In genomic region chr10:6065845-6066244, GRCh38 we compare ENCODE assay signal across 14 cellular contexts. TPM values are rescaled to one million over a fixed set of nuclear protein-coding genes. Genes with fewer than 3 reads are reported as not detected.
DNase-seq lines count a peak whose midpoint lies in the region; ATAC-seq, FAIRE-seq and TF ChIP-seq lines count a peak whose summit lies in the region.
"Had no signal": no experiment of that assay in that cellular context is flagged by ENCODE, and none has a peak within 500 bp of the region (broad histone marks: within the 10 kb centered on the region; RNA-seq: fewer than 3 reads in every experiment).

No MANE protein-coding gene starts in this region.

- intact Hi-C loops in K562 (cut with micrococcal nuclease) = no loop called here

- H3K9me3 ChIP-seq in K562 (replicated peaks; ENCODE audit: control insufficient read depth, insufficient read depth, low read depth, low read length) (no peaks in the 10 kb centered on the region), lung (ENCODE audit: control insufficient read depth in 2 of 2, insufficient read depth in 1 of 2, low read length in 1 of 2) (no peaks in the 10 kb centered on the region), smooth muscle cell (replicated peaks; ENCODE audit: low read depth) (no peaks in the 10 kb centered on the region)

- H3K9ac ChIP-seq in K562 (ENCODE audit: insufficient read depth in 1 of 2, low read depth in 2 of 2, low read length in 2 of 2) (no peak overlapping the region), smooth muscle cell (ENCODE audit: low read depth) (no peak overlapping the region)

- no peak for FAIRE-seq in K562 (lab: Jason Lieb, UNC)

- no peak for TF ChIP-seq POLR2A in K562 (conservative IDR thresholded peaks at IDR 0.05)

- in situ Hi-C loops in K562 (cut with MboI) = no loop called here

- H3K36me3 ChIP-seq in K562 (ENCODE audit: control insufficient read depth, insufficient read depth, low read length) = no peaks in the 10 kb centered on the region
- no peaks in the 10 kb centered on the region for H3K36me3 ChIP-seq in lung (ENCODE audit: control insufficient read depth in 2 of 2, insufficient read depth in 2 of 2, low read length in 2 of 2)
- no peaks in the 10 kb centered on the region for H3K36me3 ChIP-seq in smooth muscle cell (ENCODE audit: low read depth)

- H3K4me2 ChIP-seq in K562 (ENCODE audit: insufficient read depth, low read length) (no peak overlapping the region), smooth muscle cell (no peak overlapping the region)

- no peaks in the 10 kb centered on the region for H3F3A ChIP-seq in smooth muscle cell (ENCODE audit: low read depth)

- H3K4me3 ChIP-seq in K562 (no peak overlapping the region), lung (no peak overlapping the region), smooth muscle cell (no peak overlapping the region)

- H2AFZ ChIP-seq in K562 (ENCODE audit: low read depth, low read length) = no peak overlapping the region
- no peak overlapping the region for H2AFZ ChIP-seq in smooth muscle cell (ENCODE audit: low read depth)

- peaks cover 13 to 27% of the 10 kb centered on the region in 2 experiments for H3K27me3 ChIP-seq in K562 (ENCODE audit: control insufficient read depth in 2 of 2, insufficient read depth in 2 of 2, low read length in 2 of 2)
- no peaks in the 10 kb centered on the region for H3K27me3 ChIP-seq in lung (ENCODE audit: control insufficient read depth, insufficient read depth)
- peaks cover 10% of the 10 kb centered on the region for H3K27me3 ChIP-seq in smooth muscle cell (ENCODE audit: low read depth)

- TF ChIP-seq CTCF in K562 (IDR thresholded peaks at IDR 0.05 in 2 of 3, conservative IDR thresholded peaks at IDR 0.05 in 1 of 3; ENCODE audit: insufficient read depth in 2 of 3, low read depth in 1 of 3, low read length in 3 of 3) = no peak
- TF ChIP-seq CTCF in lung (IDR thresholded peaks at IDR 0.05; ENCODE audit: control extremely low read depth, extremely low read depth) = no peak
- no peak for TF ChIP-seq CTCF in smooth muscle cell (IDR thresholded peaks at IDR 0.05; ENCODE audit: borderline replicate concordance, insufficient read depth, poor library complexity, severe bottlenecking)

- TF ChIP-seq RAD21 in K562 (CRISPR knock-in tag; conservative IDR thresholded peaks at IDR 0.05 in 1 of 2, IDR thresholded peaks at IDR 0.05 in 1 of 2) = no peak

- 0 out of 2 replicates have a peak, but pooled peaks have one; percentile 33 for TF ChIP-seq EP300 in K562 (IDR thresholded peaks at IDR 0.05; ENCODE audit: low read length)

- 12% methylated on average over 4 of the region's 4 CpGs for WGBS in K562 (ENCODE audit: insufficient coverage, low coverage, missing lambda C conversion rate)
- WGBS in lung, 2 donors = 12 to 33% methylated on average over 4 of the region's 4 CpGs
- 86% methylated on average over 4 of the region's 4 CpGs for WGBS in smooth muscle cell (ENCODE audit: low lambda C conversion rate)

- DNase-seq in AML-193 (lab: John Stamatoyannopoulos, UW) = peak; percentile 76 to 85
- peak; percentile 56 for DNase-seq in NOMO-1 treated with DMSO at 0.1 percent for 48 hours (lab: John Stamatoyannopoulos, UW; ENCODE audit: unreplicated experiment)
- DNase-seq in K562 (ENCODE audit: extremely low read depth in 1 of 4, low spot score in 3 of 4) = no peak
- DNase-seq in lung (ENCODE audit: low spot score) = no peak
- no peak for DNase-seq in smooth muscle cell (lab: John Stamatoyannopoulos, UW; ENCODE audit: unreplicated experiment)
- no peak for DNase-seq in cortex of kidney (lab: John Stamatoyannopoulos, UW)
- DNase-seq in GOT3 (lab: John Stamatoyannopoulos, UW) = no peak
- DNase-seq: hippocampal formation; NCI-H2081; SHP77; stimulated activated CD4-positive, alpha-beta T cell treated with anti-CD3 and anti-CD28 coated beads, Interleukin-4, amount 100 ng/mL, for 4 hours had no signal

- POLR2A ChIA-PET in K562 (lab: Yijun Ruan, JAX) = interaction anchor here (1.1 to 1.5 kb wide), 2 partner anchors 12 to 14 kb away, joined by 3 to 4 read pairs; no protein-coding TSS in a partner anchor

- no peaks in the 10 kb centered on the region for H3K9me1 ChIP-seq in K562 (ENCODE audit: control insufficient read depth, insufficient read depth, low read length)

- no peak for ATAC-seq in K562
- no peak for ATAC-seq in lung (ENCODE audit: insufficient read depth, low FRiP score)
- ATAC-seq in HG03175 (IDR thresholded peaks at IDR 0.05; ENCODE audit: unreplicated experiment) = no peak

- H4K20me1 ChIP-seq in K562 (replicated peaks; ENCODE audit: control insufficient read depth, insufficient read depth, low read length) = no peaks in the 10 kb centered on the region
- no peaks in the 10 kb centered on the region for H4K20me1 ChIP-seq in smooth muscle cell (ENCODE audit: low read depth)

- no TSS peak for BruUV-seq in K562 (replicated peaks; lab: Mats Ljungman, UMichigan)

- H3K79me2 ChIP-seq in K562 (ENCODE audit: control insufficient read depth, insufficient read depth, low read length) (no peaks in the 10 kb centered on the region), smooth muscle cell (ENCODE audit: low read depth) (no peaks in the 10 kb centered on the region)

- CTCF ChIA-PET in K562 (lab: Yijun Ruan, JAX; ENCODE audit: low intra/inter-chr PET ratio) = no interaction called here

- H3K27ac ChIP-seq in K562 (ENCODE audit: extremely low read depth, low read depth, low read length) (no peak overlapping the region), lung (ENCODE audit: low read depth in 1 of 2, low read length in 1 of 2) (peak overlapping the region; percentile 66 to 80), smooth muscle cell (ENCODE audit: low read depth) (no peak overlapping the region)
- H3K27ac ChIP-seq: C4-2B had no signal

- peaks cover 0 to 3% of the 10 kb centered on the region in 2 experiments; a peak in 1 of 5 replicates for H3K4me1 ChIP-seq in K562 (replicated peaks in 1 of 2; ENCODE audit: control insufficient read depth in 2 of 2, insufficient read depth in 2 of 2, low read length in 2 of 2)
- peaks cover 0 to 14% of the 10 kb centered on the region in 2 donors for H3K4me1 ChIP-seq in lung (ENCODE audit: control insufficient read depth in 2 of 2, insufficient read depth in 2 of 2, low read length in 2 of 2)
- H3K4me1 ChIP-seq in smooth muscle cell (ENCODE audit: low read depth) = no peaks in the 10 kb centered on the region

RNA-seq across cellular contexts. Expression of gene IL2RA, which starts 3.7 kb away (rescaled TPM):
- total RNA-seq in K562 (2011; cell fraction: chromatin; rRNA removed; ENCODE audit: low replicate concordance) = not detected in 2 replicates
- total RNA-seq in K562 (2011; cell fraction: nucleolus; rRNA removed) = not detected in 2 replicates
- total RNA-seq in K562 (2011; cell fraction: nucleoplasm; rRNA removed) = not detected in 2 replicates
- total RNA-seq in K562 (2014; rRNA removed) = not detected in 2 replicates
- total RNA-seq in K562 (2014; rRNA removed; fragmentation: Illumina TruSeq; extraction: Trizol) = not detected in 2 replicates
- total RNA-seq in K562 (2015; rRNA removed; fragmentation: Illumina TruSeq; extraction: Trizol) = not detected in 2 replicates
- total RNA-seq in K562 (2021) = 0.95 and 1.1 TPM in 2 replicates
- not detected in 2 replicates for polyA plus RNA-seq in K562 (2011; rRNA removed)
- polyA plus RNA-seq in K562 (2011; cell fraction: cytosol; rRNA removed) = not detected in 2 replicates
- polyA plus RNA-seq in K562 (2011; cell fraction: nucleus; rRNA removed) = not detected in 2 replicates
- 0.03 and 0.19 TPM in 2 replicates for polyA plus RNA-seq in K562 (2012)
- not detected in 2 replicates for polyA plus RNA-seq in K562 (2014; fragmentation: Illumina TruSeq; extraction: Trizol)
- polyA plus RNA-seq in K562 (2014; fragmentation: Nextera tagmentation; extraction: Ambion mirVana) = not detected
- not detected in 2 replicates for polyA plus RNA-seq in K562 (2014; rRNA removed)
- not detected in 2 replicates for polyA minus RNA-seq in K562 (2011; rRNA and poly(A)+ RNA removed)
- not detected in 2 replicates for polyA minus RNA-seq in K562 (2011; cell fraction: cytosol; rRNA and poly(A)+ RNA removed)
- not detected in 2 replicates for polyA minus RNA-seq in K562 (2011; cell fraction: nucleus; rRNA and poly(A)+ RNA removed)
- total RNA-seq in lung = 1 to 10 TPM; 1.2 to 5.7 TPM
- 10 to 100 TPM in 1 of 2 donors, under 1 TPM in 1; 0.24 to 10.3 TPM for polyA plus RNA-seq in lung
- total RNA-seq in smooth muscle cell = not detected in 2 replicates
- not detected in 2 replicates for polyA plus RNA-seq in smooth muscle cell
- total RNA-seq: dermis microvascular lymphatic vessel endothelial cell had no signal

RNA-seq across cellular contexts. Expression of gene RBM17, which starts 23.0 kb away (rescaled TPM):
- 96.3 and 236 TPM in 2 replicates for total RNA-seq in K562 (2011; cell fraction: chromatin; rRNA removed; ENCODE audit: low replicate concordance)
- 32.2 and 43.0 TPM in 2 replicates for total RNA-seq in K562 (2011; cell fraction: nucleolus; rRNA removed)
- 66.7 and 73.8 TPM in 2 replicates for total RNA-seq in K562 (2011; cell fraction: nucleoplasm; rRNA removed)
- total RNA-seq in K562 (2014; rRNA removed) (82.8 and 86.5 TPM in 2 replicates), K562 (2014; rRNA removed; fragmentation: Illumina TruSeq; extraction: Trizol) (124 and 148 TPM in 2 replicates), K562 (2015; rRNA removed; fragmentation: Illumina TruSeq; extraction: Trizol) (123 and 125 TPM in 2 replicates), K562 (2021) (144 and 145 TPM in 2 replicates), lung (100 to 1,000 TPM in 1 of 2 donors, 10 to 100 TPM in 1; 84.5 to 103 TPM), smooth muscle cell (20.0 and 37.0 TPM in 2 replicates)
- polyA plus RNA-seq in K562 (2011; rRNA removed) (51.7 and 53.2 TPM in 2 replicates), K562 (2014; fragmentation: Illumina TruSeq; extraction: Trizol) (194 and 217 TPM in 2 replicates), K562 (2014; fragmentation: Nextera tagmentation; extraction: Ambion mirVana) (10 to 100 TPM; 23.6 to 25.8 TPM), K562 (2014; rRNA removed) (139 and 141 TPM in 2 replicates), lung (10 to 100 TPM; 65.5 to 76.7 TPM), smooth muscle cell (68.3 and 81.2 TPM in 2 replicates)
- 15.8 and 25.6 TPM in 2 replicates for polyA plus RNA-seq in K562 (2011; cell fraction: cytosol; rRNA removed)
- polyA plus RNA-seq in K562 (2011; cell fraction: nucleus; rRNA removed) = 113 and 117 TPM in 2 replicates
- polyA plus RNA-seq in K562 (2012) = 102 and 131 TPM in 2 replicates
- polyA minus RNA-seq in K562 (2011; rRNA and poly(A)+ RNA removed) = 33.3 and 36.7 TPM in 2 replicates
- polyA minus RNA-seq in K562 (2011; cell fraction: cytosol; rRNA and poly(A)+ RNA removed) = 27.6 and 31.4 TPM in 2 replicates
- 27.5 and 50.4 TPM in 2 replicates for polyA minus RNA-seq in K562 (2011; cell fraction: nucleus; rRNA and poly(A)+ RNA removed)

Comparison
In these comparisons a context has a peak if more than half of its experiments do, and no peak if none do; other contexts are left out.
1. DNase-seq: peak in AML-193 (2 of 2) and NOMO-1 treated with DMSO at 0.1 percent for 48 hours (single experiment); none in K562 (0 of 4), lung (single experiment), smooth muscle cell (single experiment), cortex of kidney (single experiment) and GOT3 (single experiment).
2. H3K27ac ChIP-seq: peak in lung (2 of 2); none in K562 (single experiment) and smooth muscle cell (single experiment).